9 cellular contexts compared by ENCODE assay signal in the genomic region with DNA sequence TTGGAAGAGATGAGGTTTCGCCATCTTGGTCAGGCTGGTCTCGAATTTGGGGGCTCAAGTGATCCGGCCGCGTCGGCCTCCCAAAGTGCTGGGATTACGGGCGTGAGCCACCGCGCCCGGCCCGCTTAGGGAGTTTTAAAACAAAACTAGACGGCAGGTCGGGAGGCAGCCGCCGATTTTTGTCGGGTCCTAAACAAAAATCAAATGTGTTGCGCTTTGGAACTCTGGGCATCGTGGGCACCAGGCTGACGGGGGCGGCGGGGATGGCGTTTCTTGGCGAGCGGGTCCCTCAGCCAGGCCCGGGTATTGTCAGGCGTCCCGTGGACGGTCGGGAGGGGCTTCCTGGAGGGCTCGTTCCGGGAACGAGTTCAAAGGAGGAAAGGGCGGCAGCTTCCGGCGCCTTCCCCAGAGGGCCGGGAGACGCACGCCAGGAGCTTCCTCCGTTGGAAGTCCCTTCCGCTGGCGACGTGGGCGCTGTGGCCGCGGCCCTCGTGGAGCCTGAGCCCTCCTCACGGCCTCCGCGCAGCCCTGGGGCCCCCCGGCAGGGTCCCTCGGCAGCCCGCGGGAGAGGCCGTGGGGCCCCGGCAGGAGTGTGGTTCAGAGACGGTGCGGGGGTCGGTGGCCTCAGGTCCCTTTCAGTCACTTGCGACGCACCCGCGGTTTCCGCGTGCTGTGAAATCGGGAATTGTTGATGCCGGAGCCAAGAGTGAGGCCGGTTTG. TPM values are rescaled to one million over a fixed set of nuclear protein-coding genes. Genes with fewer than 3 reads are reported as not detected.
DNase-seq lines count a peak whose midpoint lies in the region; ATAC-seq, FAIRE-seq and TF ChIP-seq lines count a peak whose summit lies in the region.
"Had no signal": no experiment of that assay in that cellular context is flagged by ENCODE, and none has a peak within 500 bp of the region (broad histone marks: within the 10 kb centered on the region; RNA-seq: fewer than 3 reads in every experiment).

No MANE protein-coding gene starts in this region.

- no peaks in the 10 kb centered on the region for H3K36me3 ChIP-seq in WERI-Rb-1

- H3K27me3 Mint-ChIP-seq in activated T-helper 1 cell treated with anti-CD3 and anti-CD28 coated beads, Interleukin-12 subunit alpha, Interleukin-12 subunit beta, Interleukin-2, Interleukin-4 antibody, amounts not matched to agents 30 ng/mL and 10 ng/mL and 1 ng/mL, durations not matched to agents 14 hours and 24 hours and 36 hours (ENCODE audit: insufficient read depth) = no peaks in the 10 kb centered on the region

- peak overlapping the region; percentile 84 for H3K4me3 Mint-ChIP-seq in activated T-helper 1 cell treated with anti-CD3 and anti-CD28 coated beads, Interleukin-12 subunit alpha, Interleukin-12 subunit beta, Interleukin-2, Interleukin-4 antibody, amounts not matched to agents 30 ng/mL and 10 ng/mL and 1 ng/mL, durations not matched to agents 14 hours and 24 hours and 36 hours

- no peak for FAIRE-seq in GM12892 (lab: Jason Lieb, UNC)

- H3K9me3 ChIP-seq in WERI-Rb-1 (ENCODE audit: severe bottlenecking) = no peaks in the 10 kb centered on the region

- no peaks in the 10 kb centered on the region for H3K27me3 ChIP-seq in WERI-Rb-1 (ENCODE audit: insufficient read depth, low read depth, severe bottlenecking)

- no peak for TF ChIP-seq CTCF in HFF-Myc (IDR thresholded peaks at IDR 0.05; ENCODE audit: low read depth, low read length, missing control alignments)
- no peak for TF ChIP-seq CTCF in WERI-Rb-1 (IDR thresholded peaks at IDR 0.05; ENCODE audit: low read depth, low read length)

- H3K27ac Mint-ChIP-seq in activated T-helper 1 cell treated with anti-CD3 and anti-CD28 coated beads, Interleukin-12 subunit alpha, Interleukin-12 subunit beta, Interleukin-2, Interleukin-4 antibody, amounts not matched to agents 30 ng/mL and 10 ng/mL and 1 ng/mL, durations not matched to agents 14 hours and 24 hours and 36 hours = peak overlapping the region; percentile 73

- intact Hi-C loops in activated T-helper 1 cell treated with anti-CD3 and anti-CD28 coated beads, Interleukin-12 subunit alpha, Interleukin-12 subunit beta, Interleukin-2, Interleukin-4 antibody, amounts not matched to agents 30 ng/mL and 10 ng/mL and 1 ng/mL, durations not matched to agents 14 hours and 24 hours and 36 hours (cut with micrococcal nuclease) = loop anchor here (1.0 to 10.0 kb wide), 7 partner anchors 11 to 331 kb away; a partner anchor contains a TSS
- intact Hi-C loops in Right ventricle myocardium inferior (cut with DNase I) = loop anchor here (10.0 kb wide), 1 partner anchor 111 kb away; no protein-coding TSS in a partner anchor
- intact Hi-C loops in posterior vena cava (cut with DNase I) = loop anchor here in 1 of 2 donors (10.0 kb wide), 1 partner anchor 141 kb away; no protein-coding TSS in a partner anchor

- peak; percentile 51 for ATAC-seq in Right ventricle myocardium inferior

- peak; percentile 31; the same call in 1 of the 2 replicates for TF ChIP-seq POLR2A in GM12892 (IDR thresholded peaks at IDR 0.05; ENCODE audit: low read depth, low read length)

- peaks cover 6% of the 10 kb centered on the region for H3K36me3 Mint-ChIP-seq in activated T-helper 1 cell treated with anti-CD3 and anti-CD28 coated beads, Interleukin-12 subunit alpha, Interleukin-12 subunit beta, Interleukin-2, Interleukin-4 antibody, amounts not matched to agents 30 ng/mL and 10 ng/mL and 1 ng/mL, durations not matched to agents 14 hours and 24 hours and 36 hours (ENCODE audit: low read depth)

- H3K9me3 Mint-ChIP-seq in activated T-helper 1 cell treated with anti-CD3 and anti-CD28 coated beads, Interleukin-12 subunit alpha, Interleukin-12 subunit beta, Interleukin-2, Interleukin-4 antibody, amounts not matched to agents 30 ng/mL and 10 ng/mL and 1 ng/mL, durations not matched to agents 14 hours and 24 hours and 36 hours = no peaks in the 10 kb centered on the region

- no peak overlapping the region for H3K27ac ChIP-seq in WERI-Rb-1
- H3K27ac ChIP-seq: epithelial cell of prostate had no signal

- peaks cover 22% of the 10 kb centered on the region for H3K4me1 Mint-ChIP-seq in activated T-helper 1 cell treated with anti-CD3 and anti-CD28 coated beads, Interleukin-12 subunit alpha, Interleukin-12 subunit beta, Interleukin-2, Interleukin-4 antibody, amounts not matched to agents 30 ng/mL and 10 ng/mL and 1 ng/mL, durations not matched to agents 14 hours and 24 hours and 36 hours (ENCODE audit: low read depth)

- DNase-seq in GM12892 (ENCODE audit: insufficient read length) = peak; percentile 51
- DNase-seq in HFF-Myc (ENCODE audit: extremely low read depth, low read depth) = no peak
- peak; percentile 61 for DNase-seq in NCI-H510A (lab: John Stamatoyannopoulos, UW)
- DNase-seq in activated T-helper 1 cell treated with anti-CD3 and anti-CD28 coated beads, Interleukin-12 subunit alpha, Interleukin-12 subunit beta, Interleukin-2, Interleukin-4 antibody, amounts not matched to agents 30 ng/mL and 10 ng/mL and 1 ng/mL, durations not matched to agents 14 hours and 24 hours and 36 hours (ENCODE audit: low spot score) = peak; percentile 45
- peak; percentile 85 for DNase-seq in Right ventricle myocardium inferior (ENCODE audit: missing footprints)
- peak; percentile 93 for DNase-seq in posterior vena cava (ENCODE audit: low spot score)
- DNase-seq in NCI-H446 treated with DMSO at 0.1 percent for 48 hours (lab: John Stamatoyannopoulos, UW) = no peak
- DNase-seq in WERI-Rb-1 = no peak

- H3K4me3 ChIP-seq in HFF-Myc (replicated peaks; ENCODE audit: low read depth, low read length) (peak overlapping the region; percentile 63), WERI-Rb-1 (ENCODE audit: low read depth, low read length) (no peak overlapping the region)

RNA-seq across cellular contexts. Expression of a gene that starts 59.2 kb away (rescaled TPM):
- 3.8 TPM for polyA plus RNA-seq in GM12892 (2012; ENCODE audit: missing spikeins)
- 26.1 and 28.0 TPM in 2 replicates for total RNA-seq in activated T-helper 1 cell treated with anti-CD3 and anti-CD28 coated beads, Interleukin-12 subunit alpha, Interleukin-12 subunit beta, Interleukin-2, Interleukin-4 antibody, amounts not matched to agents 30 ng/mL and 10 ng/mL and 1 ng/mL, durations not matched to agents 14 hours and 24 hours and 36 hours
- total RNA-seq in Right ventricle myocardium inferior = 24.6 TPM
- total RNA-seq in posterior vena cava = 10 to 100 TPM; 21.0 to 32.4 TPM

Comparison
In these comparisons a context has a peak if more than half of its experiments do, and no peak if none do; other contexts are left out.
1. DNase-seq: peak in GM12892 (single experiment), NCI-H510A (single experiment), activated T-helper 1 cell treated with anti-CD3 and anti-CD28 coated beads, Interleukin-12 subunit alpha, Interleukin-12 subunit beta, Interleukin-2, Interleukin-4 antibody, amounts not matched to agents 30 ng/mL and 10 ng/mL and 1 ng/mL, durations not matched to agents 14 hours and 24 hours and 36 hours (single experiment), Right ventricle myocardium inferior (single experiment) and posterior vena cava (single experiment); none in HFF-Myc (single experiment), NCI-H446 treated with DMSO at 0.1 percent for 48 hours (single experiment) and WERI-Rb-1 (single experiment).